12 cellular contexts compared by ENCODE assay signal in the genomic region with DNA sequence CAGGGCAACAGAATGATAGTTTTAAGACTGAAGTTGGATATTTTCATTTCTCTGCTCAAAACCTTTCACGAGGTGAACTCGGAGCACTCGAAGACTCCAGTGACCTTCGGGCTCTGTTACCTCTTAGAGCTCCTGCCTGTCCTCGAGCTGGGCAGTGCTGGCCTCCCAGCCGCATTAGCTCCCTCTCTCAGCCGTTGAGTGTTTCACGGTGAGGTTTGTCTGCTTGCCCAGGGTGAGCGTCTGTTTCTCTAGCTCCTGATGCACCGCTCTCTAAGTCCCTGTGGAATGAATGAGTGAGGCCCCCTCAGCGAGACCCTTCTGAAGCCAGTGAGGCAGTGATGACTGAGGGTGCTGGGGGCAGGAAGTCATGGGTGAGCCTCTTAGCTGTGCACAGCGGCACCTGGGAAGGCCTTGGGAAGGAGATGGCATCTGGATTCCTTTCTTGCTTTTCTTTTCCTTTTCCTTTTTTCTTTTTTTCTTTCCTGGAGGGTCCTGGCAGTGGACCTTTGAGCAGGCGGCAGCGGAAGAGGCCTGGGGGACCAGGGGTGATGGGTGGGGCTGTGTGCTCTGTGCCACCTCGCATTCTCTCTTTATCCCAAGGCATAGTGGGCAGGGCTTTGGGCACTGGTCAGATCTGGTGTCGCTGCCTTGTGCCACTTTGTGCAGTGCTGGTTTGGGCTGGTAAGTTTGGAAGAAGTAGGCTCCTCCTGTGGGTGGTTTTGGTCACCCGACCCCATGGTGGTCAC. TPM values are rescaled to one million over a fixed set of nuclear protein-coding genes. Genes with fewer than 3 reads are reported as not detected.
DNase-seq lines count a peak whose midpoint lies in the region; ATAC-seq and TF ChIP-seq lines count a peak whose summit lies in the region.
"Had no signal": no experiment of that assay in that cellular context is flagged by ENCODE, and none has a peak within 500 bp of the region (broad histone marks: within the 10 kb centered on the region; RNA-seq: fewer than 3 reads in every experiment).

No MANE protein-coding gene starts in this region.

- ATAC-seq in CD4-positive, alpha-beta T cell (ENCODE audit: poor library complexity): no peak

- no peak for TF ChIP-seq EP300 in esophagus muscularis mucosa (IDR thresholded peaks at IDR 0.05)

- H3K4me1 ChIP-seq in HUES48 (ENCODE audit: control insufficient read depth, insufficient read depth, low read length): peaks cover 7% of the 10 kb centered on the region
- peaks cover 16% of the 10 kb centered on the region for H3K4me1 ChIP-seq in adipocyte (ENCODE audit: control insufficient read depth, insufficient read depth, low read length)
- peaks cover 30 to 68% (median 65%) of the 10 kb centered on the region in 4 donors for H3K4me1 ChIP-seq in esophagus muscularis mucosa

- 0 out of 2 replicates have a peak overlapping the region, but pooled peaks have one; percentile 31 for H3K4me3 ChIP-seq in HUES48 (ENCODE audit: low read depth, low read length)
- H3K4me3 ChIP-seq in adipocyte (ENCODE audit: low read length): peak overlapping the region; percentile 31
- peak overlapping the region in 2 of 4 donors; percentile 14 to 97 for H3K4me3 ChIP-seq in esophagus muscularis mucosa
- H3K4me3 ChIP-seq: uterus had no signal

- H3K9me3 Mint-ChIP-seq in CD4-positive, alpha-beta T cell: no peaks in the 10 kb centered on the region

- H3K36me3 Mint-ChIP-seq in CD4-positive, alpha-beta T cell (ENCODE audit: low read depth): peaks cover 32% of the 10 kb centered on the region

- intact Hi-C loops in CD4-positive, alpha-beta T cell (cut with DNase I, micrococcal nuclease): loop anchor here (5.0 to 10.0 kb wide), 2 partner anchors 756 to 874 kb away; a partner anchor contains a TSS
- intact Hi-C loops in esophagus muscularis mucosa (cut with DNase I): no loop called here

- DNase-seq in CD4-positive, alpha-beta T cell: no peak
- DNase-seq in adipocyte (ENCODE audit: low read depth) (no peak), myocyte (ENCODE audit: low read depth) (peak; percentile 68), NCI-H524 treated with DMSO at 0.1 percent for 48 hours (lab: John Stamatoyannopoulos, UW) (no peak), NCI-H748 treated with DMSO at 0.1 percent for 48 hours (lab: John Stamatoyannopoulos, UW) (no peak), GM19240 (ENCODE audit: insufficient read length, low spot score) (no peak), esophagus muscularis mucosa (ENCODE audit: extremely low spot score) (no peak)
- DNase-seq: activated effector memory CD4-positive, alpha-beta T cell treated with anti-CD3 and anti-CD28 coated beads, Interleukin-2, amount 50 U/mL, for 16 hours; NCI-H1417 treated with DMSO at 0.1 percent for 48 hours; stimulated activated CD4-positive, alpha-beta T cell treated with anti-CD3 and anti-CD28 coated beads, Interleukin-4, amount 100 ng/mL, for 24 hours; uterus had no signal

- no peak overlapping the region for H3K9ac ChIP-seq in HUES48 (ENCODE audit: low read depth, low read length)
- H3K9ac ChIP-seq in adipocyte (ENCODE audit: low read length): no peak overlapping the region

- H3K27ac ChIP-seq in CD4-positive, alpha-beta T cell (ENCODE audit: low read depth, low read length): no peak overlapping the region
- H3K27ac ChIP-seq in HUES48 (ENCODE audit: low read depth, low read length) (no peak overlapping the region), esophagus muscularis mucosa (replicated peaks in 1 of 4) (no peak overlapping the region)
- H3K27ac ChIP-seq: uterus had no signal

- H3K27ac Mint-ChIP-seq in CD4-positive, alpha-beta T cell: peak overlapping the region; percentile 68

- no peak for TF ChIP-seq POLR2A in esophagus muscularis mucosa (IDR thresholded peaks at IDR 0.05; ENCODE audit: low read depth)

- no peak for TF ChIP-seq CTCF in CD4-positive, alpha-beta T cell (IDR thresholded peaks at IDR 0.05)
- no peak for TF ChIP-seq CTCF in esophagus muscularis mucosa (IDR thresholded peaks at IDR 0.05)

- no peaks in the 10 kb centered on the region for H3K9me3 ChIP-seq in CD4-positive, alpha-beta T cell (ENCODE audit: control insufficient read depth, low read length)
- no peaks in the 10 kb centered on the region for H3K9me3 ChIP-seq in HUES48 (ENCODE audit: control insufficient read depth, insufficient read depth, low read length)
- H3K9me3 ChIP-seq in adipocyte (ENCODE audit: control insufficient read depth, low read length): no peaks in the 10 kb centered on the region
- H3K9me3 ChIP-seq in esophagus muscularis mucosa: no peaks in the 10 kb centered on the region
- H3K9me3 ChIP-seq: uterus had no signal

- H3K4me1 Mint-ChIP-seq in CD4-positive, alpha-beta T cell (ENCODE audit: low read depth): peaks cover 50% of the 10 kb centered on the region

- H3K36me3 ChIP-seq in HUES48 (ENCODE audit: control insufficient read depth, insufficient read depth, low read length) (peaks cover 42% of the 10 kb centered on the region), adipocyte (ENCODE audit: control insufficient read depth, insufficient read depth, low read length, severe bottlenecking) (peaks cover 18% of the 10 kb centered on the region), esophagus muscularis mucosa (peaks cover 11 to 25% (median 17%) of the 10 kb centered on the region in 4 donors)
- H3K36me3 ChIP-seq: uterus had no signal

- CTCF ChIA-PET in CD4-positive, alpha-beta T cell (lab: Charles Lee): interaction anchor here (1.4 to 2.1 kb wide), 2 partner anchors 10 to 730 kb away, joined by 3 to 10 read pairs; no protein-coding TSS in a partner anchor

- no peaks in the 10 kb centered on the region for H3K27me3 ChIP-seq in CD4-positive, alpha-beta T cell (ENCODE audit: control insufficient read depth, insufficient read depth, low read length)
- no peaks in the 10 kb centered on the region for H3K27me3 ChIP-seq in HUES48 (ENCODE audit: control insufficient read depth, insufficient read depth, low read length)
- peaks cover 3% of the 10 kb centered on the region for H3K27me3 ChIP-seq in adipocyte (replicated peaks; ENCODE audit: control insufficient read depth, insufficient read depth, low read length)
- no peaks in the 10 kb centered on the region for H3K27me3 ChIP-seq in esophagus muscularis mucosa
- H3K27me3 ChIP-seq: uterus had no signal

- WGBS in esophagus muscularis mucosa: 74% methylated on average over 16 of the region's 17 CpGs

- no peaks in the 10 kb centered on the region for H3K27me3 Mint-ChIP-seq in CD4-positive, alpha-beta T cell

- H3K4me3 Mint-ChIP-seq in CD4-positive, alpha-beta T cell: peak overlapping the region; percentile 96

- POLR2A ChIA-PET in CD4-positive, alpha-beta T cell (lab: Charles Lee): no interaction called here

RNA-seq across cellular contexts. Expression of a gene that starts 2.2 kb away (rescaled TPM):
- 10 to 100 TPM; 12.3 to 12.8 TPM for total RNA-seq in CD4-positive, alpha-beta T cell
- 16.8 and 43.0 TPM in 2 replicates for total RNA-seq in myocyte
- polyA plus RNA-seq in myocyte (2012): 29.4 TPM
- total RNA-seq in esophagus muscularis mucosa: 10 to 100 TPM; 21.4 to 28.6 (median 25.7) TPM

RNA-seq across cellular contexts. Expression of a gene that starts 33.5 kb away (rescaled TPM):
- not detected for total RNA-seq in CD4-positive, alpha-beta T cell
- 112 and 114 TPM in 2 replicates for total RNA-seq in myocyte
- polyA plus RNA-seq in myocyte (2012): 71.2 TPM
- total RNA-seq in esophagus muscularis mucosa: 10 to 100 TPM; 12.0 to 35.8 (median 20.9) TPM

Comparison
In these comparisons a context has a peak if more than half of its experiments do, and no peak if none do; other contexts are left out.
1. RNA of a gene that starts 33.5 kb away (total RNA-seq): 112 to 114 TPM in myocyte and 12.0 to 35.8 TPM in esophagus muscularis mucosa; not detected in CD4-positive, alpha-beta T cell; every median in the first group is over 10 times any median in the second.